17 cellular contexts compared by ENCODE assay signal in genomic region chr2:85830645-85831044, GRCh38. TPM values are rescaled to one million over a fixed set of nuclear protein-coding genes. Genes with fewer than 3 reads are reported as not detected.
A peak's percentile ranks its signal among the peaks of the same experiment; 100 is the strongest.
DNase-seq lines count a peak whose midpoint lies in the region; ATAC-seq, FAIRE-seq and TF ChIP-seq lines count a peak whose summit lies in the region.
"Had no signal": no experiment of that assay in that cellular context is flagged by ENCODE, and none has a peak within 500 bp of the region (broad histone marks: within the 10 kb centered on the region; RNA-seq: fewer than 3 reads in every experiment).

No MANE protein-coding gene starts in this region.

- TF ChIP-seq RAD21 in GM12878 (IDR thresholded peaks at IDR 0.05; ENCODE audit: insufficient read depth, low read depth, low read length), result peak; percentile 45; the same call in 1 of the 2 replicates

- H2AFZ ChIP-seq in GM12878 (ENCODE audit: control insufficient read depth, low read depth, low read length), result no peak overlapping the region

- no peaks in the 10 kb centered on the region for H3K4me1 ChIP-seq in GM12878 (ENCODE audit: control insufficient read depth, insufficient read depth, low read length)
- H3K4me1 ChIP-seq in upper lobe of right lung, result peaks cover 8% of the 10 kb centered on the region

- no peak for TF ChIP-seq EP300 in GM12878 (IDR thresholded peaks at IDR 0.05; ENCODE audit: borderline replicate concordance in 1 of 2, control insufficient read depth in 1 of 2, low read depth in 2 of 2, low read length in 2 of 2)

- SMC1A ChIA-PET in GM12878 (lab: Charles Lee; ENCODE audit: uncharacterized antibody, unreplicated experiment), result interaction anchor here (0.6 to 14.7 kb wide), 22 partner anchors 8 to 363 kb away, joined by 3 to 286 read pairs (median 6); partner anchors contain the start of genes POLR1A, PTCD3 and ST3GAL5

- H3K4me1 Mint-ChIP-seq in activated naive CD4-positive, alpha-beta T cell treated with anti-CD3 and anti-CD28 coated beads for 36 hours (ENCODE audit: low read depth), result peaks cover 13% of the 10 kb centered on the region

- H3K36me3 ChIP-seq in GM12878 (ENCODE audit: control insufficient read depth in 2 of 2, insufficient read depth in 2 of 2, low read length in 1 of 2) (no peaks in the 10 kb centered on the region), upper lobe of right lung (no peaks in the 10 kb centered on the region)
- H3K36me3 ChIP-seq: upper lobe of left lung had no signal

- H3K27ac ChIP-seq in GM12878 (ENCODE audit: control insufficient read depth, insufficient read depth) (no peak overlapping the region), upper lobe of right lung (no peak overlapping the region)
- H3K27ac ChIP-seq: upper lobe of left lung had no signal

- DNase-seq in activated naive CD4-positive, alpha-beta T cell treated with anti-CD3 and anti-CD28 coated beads for 36 hours, result peak; percentile 52
- no peak for DNase-seq in activated naive CD4-positive, alpha-beta T cell treated with Interleukin-2 at 50 U/mL for 16 hours
- DNase-seq in LNCaP clone FGC (ENCODE audit: low read depth) (no peak), GM12878 (ENCODE audit: low read depth, low spot score) (no peak), upper lobe of right lung (no peak), erythroblast (lab: John Stamatoyannopoulos, UW) (no peak), AML-193 (lab: John Stamatoyannopoulos, UW) (no peak)
- DNase-seq: activated T-cell treated with anti-CD3 and anti-CD28 coated beads for 4 hours; amygdala; effector memory CD4-positive, alpha-beta T cell; EL; NCI-H1436; NCI-H524 treated with DMSO at 0.1 percent for 48 hours; stimulated activated CD4-positive, alpha-beta T cell treated with anti-CD3 and anti-CD28 coated beads, Interleukin-1b, Interleukin-23, amount 100 ng/mL, for 48 hours; upper lobe of left lung had no signal

- intact Hi-C loops in activated naive CD4-positive, alpha-beta T cell treated with anti-CD3 and anti-CD28 coated beads for 36 hours (cut with micrococcal nuclease), result loop anchor here (1.0 kb wide), 1 partner anchor 23 kb away; no protein-coding TSS in a partner anchor
- intact Hi-C loops in GM12878 (cut with micrococcal nuclease; ENCODE audit: unreplicated experiment), result loop anchor here (2.0 to 5.0 kb wide), 3 partner anchors 22 to 162 kb away; no protein-coding TSS in a partner anchor
- intact Hi-C loops in upper lobe of right lung (cut with DNase I), result no loop called here

- H3K9ac ChIP-seq in GM12878 (ENCODE audit: control insufficient read depth, insufficient read depth, low read length), result no peak overlapping the region

- H3K4me3 ChIP-seq in LNCaP clone FGC (ENCODE audit: low read depth, low read length), result no peak overlapping the region
- H3K4me3 ChIP-seq in GM12878, result no peak overlapping the region
- H3K4me3 ChIP-seq in upper lobe of right lung, result no peak overlapping the region
- H3K4me3 ChIP-seq: upper lobe of left lung had no signal

- POLR2A ChIA-PET in GM12878 (lab: Charles Lee), result interaction anchor here (0.6 to 2.5 kb wide), 5 partner anchors 23 to 275 kb away, joined by 3 to 11 read pairs (median 4); partner anchors contain the start of gene PTCD3

- peaks cover 4% of the 10 kb centered on the region for H3K9me3 Mint-ChIP-seq in activated naive CD4-positive, alpha-beta T cell treated with anti-CD3 and anti-CD28 coated beads for 36 hours

- no peaks in the 10 kb centered on the region for H3K79me2 ChIP-seq in GM12878 (ENCODE audit: control insufficient read depth, insufficient read depth, low read length)

- H3K9me3 ChIP-seq in GM12878 (replicated peaks; ENCODE audit: control insufficient read depth, insufficient read depth, low read length) (peaks cover 2% of the 10 kb centered on the region; the same call in 2 of the 3 replicates), upper lobe of right lung (no peaks in the 10 kb centered on the region)
- H3K9me3 ChIP-seq: upper lobe of left lung had no signal

- H3K36me3 Mint-ChIP-seq in activated naive CD4-positive, alpha-beta T cell treated with anti-CD3 and anti-CD28 coated beads for 36 hours (ENCODE audit: low read depth), result no peaks in the 10 kb centered on the region
- H3K36me3 Mint-ChIP-seq: IgD-negative memory B cell had no signal

- 0% methylated on average over 1 of the region's 1 CpG for WGBS in GM12878 (ENCODE audit: insufficient coverage, insufficient replicate concordance, low lambda C conversion rate, missing lambda C conversion rate)

- H4K20me1 ChIP-seq in GM12878 (ENCODE audit: control insufficient read depth, insufficient read depth), result no peaks in the 10 kb centered on the region

- CTCF ChIA-PET in activated naive CD4-positive, alpha-beta T cell treated with anti-CD3 and anti-CD28 coated beads for 36 hours (lab: Charles Lee), result interaction anchor here (0.6 to 8.8 kb wide), 14 partner anchors 9 to 252 kb away, joined by 3 to 123 read pairs (median 4); partner anchors contain the start of gene ST3GAL5
- CTCF ChIA-PET in GM12878 (lab: Yijun Ruan, JAX), result interaction anchor here (0.5 to 18.4 kb wide), 22 partner anchors 10 to 432 kb away, joined by 3 to 458 read pairs (median 4); partner anchors contain the start of gene ST3GAL5

- H3K27me3 ChIP-seq in GM12878 (replicated peaks in 1 of 2; ENCODE audit: control insufficient read depth in 2 of 2, insufficient read depth in 2 of 2, low read length in 1 of 2) (no peaks in the 10 kb centered on the region; a peak in 1 of 4 replicates), upper lobe of right lung (no peaks in the 10 kb centered on the region)
- H3K27me3 ChIP-seq: upper lobe of left lung had no signal

- H3K27ac Mint-ChIP-seq in activated naive CD4-positive, alpha-beta T cell treated with anti-CD3 and anti-CD28 coated beads for 36 hours, result no peak overlapping the region

- peak; percentile 13 for FAIRE-seq in GM12878 (lab: Jason Lieb, UNC)

- RAD21 ChIA-PET in GM12878 (lab: Charles Lee; ENCODE audit: unreplicated experiment), result interaction anchor here (0.6 to 10.5 kb wide), 15 partner anchors 12 to 294 kb away, joined by 3 to 259 read pairs (median 6); partner anchors contain the start of gene ST3GAL5

- H3K4me3 Mint-ChIP-seq in activated naive CD4-positive, alpha-beta T cell treated with anti-CD3 and anti-CD28 coated beads for 36 hours, result no peak overlapping the region
- H3K4me3 Mint-ChIP-seq: IgD-negative memory B cell had no signal

- H3K4me2 ChIP-seq in GM12878 (ENCODE audit: control insufficient read depth, insufficient read depth), result no peak overlapping the region

- in situ Hi-C loops in GM12878 (cut with MboI), result no loop called here

- no TSS peak for BruUV-seq in GM12878 (replicated peaks; lab: Mats Ljungman, UMichigan)

- TF ChIP-seq POLR2A in GM12878 (IDR thresholded peaks at IDR 0.05; ENCODE audit: low read depth, low read length), result no peak
- TF ChIP-seq POLR2A in erythroblast (IDR thresholded peaks at IDR 0.05; ENCODE audit: low read length), result no peak

- ATAC-seq in GM12878, result peak; percentile 49
- ATAC-seq in upper lobe of right lung, result peak; percentile 40
- ATAC-seq in GM19351 (IDR thresholded peaks at IDR 0.05; ENCODE audit: unreplicated experiment), result no peak

- no peaks in the 10 kb centered on the region for H3K27me3 Mint-ChIP-seq in activated naive CD4-positive, alpha-beta T cell treated with anti-CD3 and anti-CD28 coated beads for 36 hours (ENCODE audit: low read depth)
- H3K27me3 Mint-ChIP-seq: IgD-negative memory B cell had no signal

- peak; percentile 19; the same call in 1 of the 2 replicates for TF ChIP-seq CTCF in LNCaP clone FGC (IDR thresholded peaks at IDR 0.05; ENCODE audit: control insufficient read depth, extremely low read depth, insufficient read depth)
- peak; percentile 29 to 36 (median 33); a peak in 4 of 6 replicates for TF ChIP-seq CTCF in GM12878 (IDR thresholded peaks at IDR 0.05 in 2 of 3, conservative IDR thresholded peaks at IDR 0.05 in 1 of 3; ENCODE audit: control insufficient read depth in 2 of 3, extremely low read depth in 1 of 3, insufficient read depth in 1 of 3, low read depth in 3 of 3, low read length in 3 of 3)
- TF ChIP-seq CTCF in upper lobe of right lung (IDR thresholded peaks at IDR 0.05), result peak; percentile 10

TF ChIP-seq in GM12878, 131 proteins besides CTCF, POLR2A, EP300 and RAD21:
- TF ChIP-seq HSF1 (IDR thresholded peaks at IDR 0.05; ENCODE audit: low read depth, low read length) (no peak), SMC3 (IDR thresholded peaks at IDR 0.05; ENCODE audit: borderline replicate concordance, low read length) (peak; percentile 50; the same call in 1 of the 2 replicates)

RNA-seq across cellular contexts. Expression of gene ST3GAL5, which starts 58.1 kb away (rescaled TPM):
- 10 to 100 TPM in 1 of 2 experiments, 1 to 10 TPM in 1; 9.5 to 10.4 TPM for total RNA-seq in activated naive CD4-positive, alpha-beta T cell treated with anti-CD3 and anti-CD28 coated beads for 36 hours
- 208 and 222 TPM in 2 replicates for total RNA-seq in GM12878 (2013; cell fraction: nucleolus; rRNA removed)
- total RNA-seq in GM12878 (2014; rRNA removed) (11.0 and 12.0 TPM in 2 replicates), GM12878 (2014; rRNA removed; fragmentation: Illumina TruSeq; extraction: Trizol) (10.7 and 12.0 TPM in 2 replicates), GM12878 (2021) (9.7 and 11.4 TPM in 2 replicates), upper lobe of right lung (76.7 TPM)
- 3.8 TPM for polyA plus RNA-seq in GM12878 (2011; ENCODE audit: low read depth)
- polyA plus RNA-seq in GM12878 (2011; rRNA removed) (60.9 and 76.3 TPM in 2 replicates), GM12878 (2014; fragmentation: Illumina TruSeq; extraction: Trizol) (11.3 and 13.5 TPM in 2 replicates), GM12878 (2014; fragmentation: Nextera tagmentation; extraction: Ambion mirVana) (1 to 10 TPM; 5.6 to 7.5 TPM), GM12878 (2014; rRNA removed) (8.4 and 9.6 TPM in 2 replicates), GM12878 (2016; fragmentation: Nextera tagmentation; extraction: Ambion mirVana) (1 to 10 TPM; 5.2 to 6.3 TPM)
- polyA plus RNA-seq in GM12878 (2011; cell fraction: cytosol; rRNA removed), result 31.9 and 36.9 TPM in 2 replicates
- 55.5 and 60.3 TPM in 2 replicates for polyA plus RNA-seq in GM12878 (2011; cell fraction: nucleus; rRNA removed)
- 4.4 and 5.5 TPM in 2 replicates for polyA plus RNA-seq in GM12878 (2012)
- polyA minus RNA-seq in GM12878 (2011; rRNA and poly(A)+ RNA removed), result 62.2 and 83.2 TPM in 2 replicates
- 13.5 and 18.3 TPM in 2 replicates for polyA minus RNA-seq in GM12878 (2011; cell fraction: cytosol; rRNA and poly(A)+ RNA removed)
- polyA minus RNA-seq in GM12878 (2011; cell fraction: nucleus; rRNA and poly(A)+ RNA removed), result 42.6 and 63.8 TPM in 2 replicates
